21 cellular contexts compared by ENCODE assay signal in genomic region chr17:5510776-5511175, GRCh38.
"Had no signal": no experiment of that assay in that cellular context is flagged by ENCODE, and none has a peak within 500 bp of the region (broad histone marks: within the 10 kb centered on the region; RNA-seq: fewer than 3 reads in every experiment).

No MANE protein-coding gene starts in this region.

- H3K9me3 ChIP-seq: heart left ventricle, left ventricle myocardium inferior, mucosa of descending colon, neutrophil, right lobe of liver, uterus had no signal

- DNase-seq: activated CD4-positive, alpha-beta T cell treated with anti-CD3 and anti-CD28 coated beads for 1 hour; activated CD4-positive, alpha-beta T cell treated with anti-CD3 and anti-CD28 coated beads, Interleukin-2, amount 10 ng/mL, durations not matched to agents 7 days and 5 days; activated CD8-positive, alpha-beta T cell treated with anti-CD3 and anti-CD28 coated beads for 36 hours; activated naive CD4-positive, alpha-beta T cell; activated T-cell treated with anti-CD3 and anti-CD28 coated beads, Interleukin-2, amount 50 U/mL, for 48 hours; effector CD4-positive, alpha-beta T cell; erythroblast; heart left ventricle; left ventricle myocardium inferior; right lobe of liver; stimulated activated CD4-positive, alpha-beta T cell treated with anti-CD3 and anti-CD28 coated beads, Interleukin-12 subunit alpha, Interleukin-12 subunit beta, amount 100 ng/mL, for 4 hours; stimulated activated CD4-positive, alpha-beta T cell treated with anti-CD3 and anti-CD28 coated beads, Interleukin-4, amount 100 ng/mL, for 1 hour; T-helper 2 cell had no signal

- H3K4me3 ChIP-seq: heart left ventricle, left ventricle myocardium inferior, lung, mucosa of descending colon, right lobe of liver, uterus had no signal

- H3K4me1 ChIP-seq: left ventricle myocardium inferior, right lobe of liver, uterus had no signal

- ATAC-seq: activated CD8-positive, alpha-beta T cell treated with anti-CD3 and anti-CD28 coated beads for 36 hours; activated naive CD4-positive, alpha-beta T cell treated with anti-CD3 and anti-CD28 coated beads, Interleukin-2, amount 50 U/mL, for 72 hours; heart left ventricle; mucosa of descending colon; natural killer cell treated with Interleukin-12 subunit alpha and Interleukin-12 subunit beta and Interleukin-15 and Interleukin-18, amount 100 ng/mL, for 72 hours; right lobe of liver had no signal

- FAIRE-seq: colon, endometrium had no signal

- H3K27me3 ChIP-seq: heart left ventricle, neutrophil, right lobe of liver, uterus had no signal

- H3K36me3 ChIP-seq: right lobe of liver, uterus had no signal

- H3K27ac ChIP-seq: heart left ventricle, left ventricle myocardium inferior, neutrophil, right lobe of liver had no signal
